In the genomic region with DNA sequence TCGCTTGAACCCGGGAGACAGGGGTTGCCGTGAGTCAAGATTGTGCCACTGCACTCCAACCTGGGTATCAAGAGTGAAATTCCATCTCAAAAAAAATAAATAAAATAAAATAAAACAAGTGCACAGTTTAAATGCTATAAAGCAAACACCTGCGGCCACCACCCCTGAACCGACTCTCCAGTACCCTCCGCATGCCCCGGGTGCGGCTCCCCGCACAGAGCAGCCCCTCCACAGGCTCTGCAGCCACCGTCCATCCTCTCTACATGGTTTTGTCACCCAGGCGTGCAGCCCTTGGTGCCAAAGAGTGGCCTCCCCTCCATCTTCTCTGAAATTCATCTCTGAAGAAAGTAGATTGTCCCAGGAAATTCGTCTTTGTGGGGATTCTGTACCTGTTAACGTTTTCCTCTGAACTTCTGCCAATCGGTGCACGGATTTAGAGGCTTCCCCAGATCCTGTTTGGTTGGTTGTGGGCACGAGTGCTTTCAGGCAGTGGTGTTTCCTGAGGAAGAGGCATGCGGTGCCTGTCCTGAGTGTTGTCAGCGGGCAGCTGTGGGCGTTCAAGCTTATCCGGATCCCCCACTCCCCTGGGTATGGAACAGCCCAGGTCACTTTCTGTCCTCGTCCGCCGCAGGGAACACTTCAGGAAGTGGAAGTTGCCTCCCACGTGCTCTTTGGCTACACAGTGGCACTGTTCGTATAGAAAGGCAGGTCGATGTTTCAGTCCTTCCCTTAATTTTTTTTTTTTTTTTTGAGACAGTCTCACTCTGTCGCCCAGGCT, we compare ENCODE assay signal across 12 cellular contexts. TPM values are rescaled to one million over a fixed set of nuclear protein-coding genes. Genes with fewer than 3 reads are reported as not detected.
DNase-seq lines count a peak whose midpoint lies in the region; ATAC-seq and TF ChIP-seq lines count a peak whose summit lies in the region.
"Had no signal": no experiment of that assay in that cellular context is flagged by ENCODE, and none has a peak within 500 bp of the region (broad histone marks: within the 10 kb centered on the region; RNA-seq: fewer than 3 reads in every experiment).

No MANE protein-coding gene starts in this region.

- peak overlapping the region; percentile 71 for H2AFZ ChIP-seq in mammary epithelial cell (ENCODE audit: low read depth, low read length)
- H2AFZ ChIP-seq in OCI-LY7 (ENCODE audit: low read length) = peak overlapping the region; percentile 30; the same call in 1 of the 2 replicates

- dilution Hi-C loops in mammary epithelial cell (cut with HindIII; ENCODE audit: low sequenced_read_pairs) = loop anchor here (5.0 kb wide), 2 partner anchors 87 to 133 kb away; a partner anchor contains a TSS

- 52% methylated on average over 26 of the region's 27 CpGs for WGBS in mammary epithelial cell (ENCODE audit: low coverage, missing lambda C conversion rate)
- WGBS in endodermal cell (ENCODE audit: insufficient coverage in 1 of 2, insufficient read length in 1 of 2), 2 experiments = 90 to 91% methylated on average over 23 to 27 of the region's 27 CpGs

- CTCF ChIA-PET in mammary epithelial cell (lab: Charles Lee; ENCODE audit: low non-redundant PET) = no interaction called here
- CTCF ChIA-PET in MCF 10A (lab: Yijun Ruan, JAX) = interaction anchor here (0.7 kb wide), 1 partner anchor 26 kb away, joined by 3 read pairs; no protein-coding TSS in a partner anchor
- CTCF ChIA-PET in OCI-LY7 (lab: Charles Lee; ENCODE audit: unreplicated experiment) = no interaction called here

- intact Hi-C loops in mammary epithelial cell (cut with micrococcal nuclease) = loop anchor here (10.0 kb wide), 1 partner anchor 146 kb away; a partner anchor contains a TSS
- intact Hi-C loops in MCF 10A (cut with micrococcal nuclease) = loop anchor here (10.0 kb wide), 1 partner anchor 346 kb away; no protein-coding TSS in a partner anchor
- intact Hi-C loops in OCI-LY7 (cut with micrococcal nuclease; ENCODE audit: unreplicated experiment) = no loop called here
- intact Hi-C loops in upper lobe of right lung (cut with DNase I) = no loop called here
- intact Hi-C loops in dorsolateral prefrontal cortex (cut with DNase I) = no loop called here

- H3K27ac ChIP-seq in mammary epithelial cell (ENCODE audit: insufficient read depth, low read depth, low read length) (no peak overlapping the region), OCI-LY7 (ENCODE audit: low read depth, low read length, poor library complexity, severe bottlenecking) (no peak overlapping the region), endodermal cell (ENCODE audit: low read depth, low read length) (no peak overlapping the region), upper lobe of right lung (no peak overlapping the region), dorsolateral prefrontal cortex (no peak overlapping the region)

- no peaks in the 10 kb centered on the region for H3K9me3 ChIP-seq in mammary epithelial cell (replicated peaks; ENCODE audit: insufficient read depth, low read length)
- H3K9me3 ChIP-seq in OCI-LY7 (ENCODE audit: low read length) = no peaks in the 10 kb centered on the region
- H3K9me3 ChIP-seq in endodermal cell (ENCODE audit: control insufficient read depth, low read length) = no peaks in the 10 kb centered on the region
- no peaks in the 10 kb centered on the region for H3K9me3 ChIP-seq in upper lobe of right lung

- DNase-seq in mammary epithelial cell = no peak
- no peak for DNase-seq in MCF 10A (ENCODE audit: unreplicated experiment)
- peak; percentile 35 for DNase-seq in OCI-LY7 (ENCODE audit: low spot score)
- DNase-seq in endodermal cell = peak; percentile 20
- DNase-seq in upper lobe of right lung = peak; percentile 77
- DNase-seq in dorsolateral prefrontal cortex = no peak
- DNase-seq in SIG-M5 treated with dmso at 0.1 percent for 504 hours (lab: John Stamatoyannopoulos, UW; ENCODE audit: unreplicated experiment) = no peak
- DNase-seq in NCI-H226 = no peak
- DNase-seq: C1 segment of cervical spinal cord, NCI-H526 treated with DMSO at 0.1 percent for 48 hours had no signal

- H3K27me3 ChIP-seq in mammary epithelial cell (ENCODE audit: insufficient read depth, low read length) (no peaks in the 10 kb centered on the region), endodermal cell (ENCODE audit: control insufficient read depth, insufficient read depth, low read length, poor library complexity, severe bottlenecking) (no peaks in the 10 kb centered on the region), upper lobe of right lung (no peaks in the 10 kb centered on the region), dorsolateral prefrontal cortex (peaks cover 0 to 3% (median 0%) of the 10 kb centered on the region in 45 donors)

- no peaks in the 10 kb centered on the region for H3K9me2 ChIP-seq in OCI-LY7 (ENCODE audit: insufficient read depth, low read length)

- H3K4me1 ChIP-seq in mammary epithelial cell (ENCODE audit: insufficient read depth, low read length) (no peaks in the 10 kb centered on the region), OCI-LY7 (ENCODE audit: insufficient read depth, low read length, poor library complexity, severe bottlenecking) (peaks cover 8% of the 10 kb centered on the region), endodermal cell (ENCODE audit: control insufficient read depth, insufficient read depth, low read length) (no peaks in the 10 kb centered on the region), upper lobe of right lung (no peaks in the 10 kb centered on the region)

- no peaks in the 10 kb centered on the region for H3K9me3 Mint-ChIP-seq in MCF 10A (ENCODE audit: unreplicated experiment)
- H3K9me3 Mint-ChIP-seq in endodermal cell = no peaks in the 10 kb centered on the region

- H3K27ac Mint-ChIP-seq in MCF 10A (ENCODE audit: low read depth, unreplicated experiment) = no peak overlapping the region
- H3K27ac Mint-ChIP-seq in endodermal cell = no peak overlapping the region

- H3K4me1 Mint-ChIP-seq in MCF 10A (ENCODE audit: insufficient read depth, unreplicated experiment) = peaks cover 7% of the 10 kb centered on the region
- peaks cover 11% of the 10 kb centered on the region for H3K4me1 Mint-ChIP-seq in endodermal cell

- BruUV-seq in mammary epithelial cell (replicated peaks; lab: Mats Ljungman, UMichigan) (no TSS peak), MCF 10A (replicated peaks; lab: Mats Ljungman, UMichigan) (no TSS peak), OCI-LY7 (replicated peaks; lab: Mats Ljungman, UMichigan) (no TSS peak)

- H4K20me1 ChIP-seq in mammary epithelial cell (ENCODE audit: insufficient read depth, low read length) = no peaks in the 10 kb centered on the region
- no peaks in the 10 kb centered on the region for H4K20me1 ChIP-seq in OCI-LY7 (ENCODE audit: insufficient read depth, low read length)

- H3K36me3 ChIP-seq in mammary epithelial cell (ENCODE audit: insufficient read depth, low read length) (no peaks in the 10 kb centered on the region), OCI-LY7 (ENCODE audit: insufficient read depth, low read length) (no peaks in the 10 kb centered on the region), endodermal cell (ENCODE audit: control insufficient read depth, insufficient read depth, low read length) (no peaks in the 10 kb centered on the region), upper lobe of right lung (no peaks in the 10 kb centered on the region)

- H3K36me3 Mint-ChIP-seq in MCF 10A (ENCODE audit: insufficient read depth, unreplicated experiment) (no peaks in the 10 kb centered on the region), endodermal cell (ENCODE audit: low read depth) (no peaks in the 10 kb centered on the region)

- ATAC-seq in upper lobe of right lung = peak; percentile 81

- POLR2A ChIA-PET in MCF 10A (lab: Yijun Ruan, JAX) = no interaction called here
- POLR2A ChIA-PET in OCI-LY7 (lab: Charles Lee) = no interaction called here

- H3K4me3 Mint-ChIP-seq in MCF 10A (ENCODE audit: unreplicated experiment) (no peak overlapping the region), endodermal cell (no peak overlapping the region)

- in situ Hi-C loops in mammary epithelial cell (cut with MboI; ENCODE audit: low sequenced_read_pairs in 2 of 2) = no loop called here

- H3K9ac ChIP-seq in mammary epithelial cell (ENCODE audit: insufficient read depth, low read length) (no peak overlapping the region), endodermal cell (ENCODE audit: extremely low read depth, low read length, poor library complexity, severe bottlenecking) (no peak overlapping the region)

- H3K4me2 ChIP-seq in mammary epithelial cell (ENCODE audit: insufficient read depth, low read depth, low read length) (no peak overlapping the region), OCI-LY7 (ENCODE audit: low read length) (peak overlapping the region; percentile 18; the same call in 1 of the 2 replicates)

- no peak for TF ChIP-seq CTCF in mammary epithelial cell (conservative IDR thresholded peaks at IDR 0.05 in 1 of 2, IDR thresholded peaks at IDR 0.05 in 1 of 2; ENCODE audit: extremely low read depth in 1 of 2, insufficient read depth in 1 of 2, low read depth in 1 of 2, low read length in 2 of 2)
- TF ChIP-seq CTCF in MCF 10A (IDR thresholded peaks at IDR 0.05; ENCODE audit: unreplicated experiment) = no peak
- TF ChIP-seq CTCF in OCI-LY7 (conservative IDR thresholded peaks at IDR 0.05; ENCODE audit: low read length) = no peak
- TF ChIP-seq CTCF in endodermal cell (conservative IDR thresholded peaks at IDR 0.05) = no peak
- no peak for TF ChIP-seq CTCF in upper lobe of right lung (IDR thresholded peaks at IDR 0.05)
- TF ChIP-seq CTCF in dorsolateral prefrontal cortex (IDR thresholded peaks at IDR 0.05 in 54 of 56, conservative IDR thresholded peaks at IDR 0.05 in 2 of 56; ENCODE audit: low read depth in 1 of 56, partially characterized antibody in 56 of 56) = no peak

- H3K4me3 ChIP-seq in mammary epithelial cell (replicated peaks in 1 of 3; ENCODE audit: insufficient read depth in 1 of 3, low read depth in 2 of 3, low read length in 3 of 3) = no peak overlapping the region
- H3K4me3 ChIP-seq in OCI-LY7 (ENCODE audit: low read depth, low read length, poor library complexity, severe bottlenecking) = no peak overlapping the region
- H3K4me3 ChIP-seq in endodermal cell (ENCODE audit: low read length) = no peak overlapping the region
- H3K4me3 ChIP-seq in upper lobe of right lung = no peak overlapping the region
- no peak overlapping the region for H3K4me3 ChIP-seq in dorsolateral prefrontal cortex

- no peaks in the 10 kb centered on the region for H3K79me2 ChIP-seq in mammary epithelial cell (ENCODE audit: insufficient read depth, low read length)
- H3K79me2 ChIP-seq in OCI-LY7 (ENCODE audit: insufficient read depth, low read depth, low read length) = no peaks in the 10 kb centered on the region

- H3K27me3 Mint-ChIP-seq in MCF 10A (ENCODE audit: insufficient read depth, unreplicated experiment) = no peaks in the 10 kb centered on the region
- H3K27me3 Mint-ChIP-seq in endodermal cell (ENCODE audit: insufficient read depth) = peaks cover 39% of the 10 kb centered on the region

RNA-seq across cellular contexts. Expression of a gene that starts 4.1 kb away (rescaled TPM):
- total RNA-seq in mammary epithelial cell (not detected), MCF 10A (2022) (0.63 and 1.6 TPM in 2 replicates), OCI-LY7 (2022) (0.53 and 0.74 TPM in 2 replicates), endodermal cell (not detected), upper lobe of right lung (not detected), dorsolateral prefrontal cortex (under 1 TPM in 1 of 120 experiments, not detected in 119; 0.46 TPM)
- not detected for polyA plus RNA-seq in mammary epithelial cell
- not detected for polyA minus RNA-seq in mammary epithelial cell
- total RNA-seq in OCI-LY7 (2014; rRNA removed; shearing (Covaris generic)) = not detected in 2 replicates
- polyA plus RNA-seq in endodermal cell (2013, experiment 1 of 2) = 0.21 TPM
- polyA plus RNA-seq in endodermal cell (2013, experiment 2 of 2) = 0.29 TPM
- total RNA-seq: M059J, mononuclear cell had no signal

RNA-seq across cellular contexts. Expression of a gene that starts 9.4 kb away (rescaled TPM):
- total RNA-seq in mammary epithelial cell = 10 to 100 TPM; 21.2 to 30.9 TPM
- polyA plus RNA-seq in mammary epithelial cell = 1.7 TPM
- polyA minus RNA-seq in mammary epithelial cell = 1.1 TPM
- total RNA-seq in MCF 10A (2022) = 35.4 and 39.7 TPM in 2 replicates
- total RNA-seq in OCI-LY7 (2014; rRNA removed; shearing (Covaris generic)) = 2.7 and 4.3 TPM in 2 replicates
- 7.0 and 7.9 TPM in 2 replicates for total RNA-seq in OCI-LY7 (2022)
- total RNA-seq in endodermal cell = 1 to 10 TPM; 4.0 to 4.2 TPM
- polyA plus RNA-seq in endodermal cell (2013, experiment 1 of 2) = 5.0 TPM
- 2.8 TPM for polyA plus RNA-seq in endodermal cell (2013, experiment 2 of 2)
- 2.6 TPM for total RNA-seq in upper lobe of right lung
- 1 to 10 TPM in 1 of 120 experiments, under 1 TPM in 16, not detected in 103; 0.11 to 1.2 (median 0.16) TPM for total RNA-seq in dorsolateral prefrontal cortex

RNA-seq across cellular contexts. Expression of a gene that starts 15.9 kb away (rescaled TPM):
- total RNA-seq in mammary epithelial cell (10 to 100 TPM; 79.0 to 84.5 TPM), MCF 10A (2022) (82.1 and 106 TPM in 2 replicates), OCI-LY7 (2022) (160 and 181 TPM in 2 replicates), endodermal cell (10 to 100 TPM; 89.9 to 90.1 TPM), upper lobe of right lung (69.4 TPM), dorsolateral prefrontal cortex (100 to 1,000 TPM; 163 to 302 (median 210) TPM)
- 37.4 TPM for polyA plus RNA-seq in mammary epithelial cell
- 98.1 TPM for polyA minus RNA-seq in mammary epithelial cell
- total RNA-seq in OCI-LY7 (2014; rRNA removed; shearing (Covaris generic)) = 134 and 177 TPM in 2 replicates
- 84.3 TPM for polyA plus RNA-seq in endodermal cell (2013, experiment 1 of 2)
- polyA plus RNA-seq in endodermal cell (2013, experiment 2 of 2) = 75.6 TPM

RNA-seq across cellular contexts. Expression of a gene that starts 16.8 kb away (rescaled TPM):
- 10 to 100 TPM; 47.8 to 84.8 TPM for total RNA-seq in mammary epithelial cell
- 50.3 TPM for polyA plus RNA-seq in mammary epithelial cell
- 9.1 TPM for polyA minus RNA-seq in mammary epithelial cell
- 49.4 and 50.9 TPM in 2 replicates for total RNA-seq in MCF 10A (2022)
- 37.8 and 50.7 TPM in 2 replicates for total RNA-seq in OCI-LY7 (2014; rRNA removed; shearing (Covaris generic))
- total RNA-seq in OCI-LY7 (2022) = 49.2 and 49.8 TPM in 2 replicates
- 10 to 100 TPM; 58.8 to 65.2 TPM for total RNA-seq in endodermal cell
- 53.1 TPM for polyA plus RNA-seq in endodermal cell (2013, experiment 1 of 2)
- 43.3 TPM for polyA plus RNA-seq in endodermal cell (2013, experiment 2 of 2)
- 65.8 TPM for total RNA-seq in upper lobe of right lung
- total RNA-seq in dorsolateral prefrontal cortex = 10 to 100 TPM; 32.4 to 63.2 (median 43.6) TPM

RNA-seq across cellular contexts. Expression of a gene that starts 17.3 kb away (rescaled TPM):
- total RNA-seq in mammary epithelial cell (10 to 100 TPM; 18.2 to 41.0 TPM), MCF 10A (2022) (31.6 and 39.8 TPM in 2 replicates), OCI-LY7 (2022) (124 and 126 TPM in 2 replicates), endodermal cell (10 to 100 TPM; 63.3 to 73.1 TPM), upper lobe of right lung (51.8 TPM), dorsolateral prefrontal cortex (10 to 100 TPM; 47.2 to 83.2 (median 61.5) TPM)
- polyA plus RNA-seq in mammary epithelial cell = 33.3 TPM
- 56.4 TPM for polyA minus RNA-seq in mammary epithelial cell
- 129 and 151 TPM in 2 replicates for total RNA-seq in OCI-LY7 (2014; rRNA removed; shearing (Covaris generic))
- polyA plus RNA-seq in endodermal cell (2013, experiment 1 of 2) = 52.0 TPM
- 49.5 TPM for polyA plus RNA-seq in endodermal cell (2013, experiment 2 of 2)

Comparison
In these comparisons a context has a peak if more than half of its experiments do, and no peak if none do; other contexts are left out.
1. DNase-seq: peak in OCI-LY7 (single experiment), endodermal cell (single experiment) and upper lobe of right lung (single experiment); none in mammary epithelial cell (single experiment), MCF 10A (single experiment), dorsolateral prefrontal cortex (0 of 10), SIG-M5 treated with dmso at 0.1 percent for 504 hours (single experiment) and NCI-H226 (single experiment).
2. intact Hi-C loops: an anchor here in mammary epithelial cell (10.0 kb wide) and MCF 10A (10.0 kb wide); none called in OCI-LY7, upper lobe of right lung and dorsolateral prefrontal cortex.